27 cellular contexts compared by ENCODE assay signal in genomic region chrX:132821974-132822633, GRCh38.
A peak's percentile ranks its signal among the peaks of the same experiment; 100 is the strongest.
DNase-seq lines count a peak whose midpoint lies in the region; ATAC-seq and TF ChIP-seq lines count a peak whose summit lies in the region.
"Had no signal": no experiment of that assay in that cellular context is flagged by ENCODE, and none has a peak within 500 bp of the region (broad histone marks: within the 10 kb centered on the region; RNA-seq: fewer than 3 reads in every experiment).

No MANE protein-coding gene starts in this region.

- H3K9me3 Mint-ChIP-seq in naive thymus-derived CD8-positive, alpha-beta T cell = no peaks in the 10 kb centered on the region
- H3K9me3 Mint-ChIP-seq: activated naive CD8-positive, alpha-beta T cell treated with anti-CD3 and anti-CD28 coated beads, Interleukin-2, amount 10 ng/mL, durations not matched to agents 7 days and 5 days; T-helper 1 cell treated with Interleukin-12 subunit alpha and Interleukin-12 subunit beta and Interleukin-4 antibody, amounts not matched to agents 30 μg/mL and 1 μg/mL, for 36 hours had no signal

- no peak for TF ChIP-seq CTCF in MM.1S (IDR thresholded peaks at IDR 0.05; ENCODE audit: low read length)

- H3K36me3 Mint-ChIP-seq in naive thymus-derived CD8-positive, alpha-beta T cell = no peaks in the 10 kb centered on the region
- H3K36me3 Mint-ChIP-seq: activated naive CD8-positive, alpha-beta T cell treated with anti-CD3 and anti-CD28 coated beads, Interleukin-2, amount 10 ng/mL, durations not matched to agents 7 days and 5 days had no signal

- no peaks in the 10 kb centered on the region for H3K79me2 ChIP-seq in MM.1S (ENCODE audit: low read length)

- H3K4me1 ChIP-seq in MM.1S (ENCODE audit: low read length) = peaks cover 14% of the 10 kb centered on the region
- H3K4me1 ChIP-seq in mucosa of rectum (ENCODE audit: control insufficient read depth in 2 of 2, insufficient read depth in 2 of 2, low read length in 2 of 2) = peaks cover 0 to 7% of the 10 kb centered on the region in 2 donors
- H3K4me1 ChIP-seq: foreskin keratinocyte, heart right ventricle, prostate gland, suprapubic skin had no signal

- H3K4me2 ChIP-seq in MM.1S (ENCODE audit: low read depth, low read length) = peak overlapping the region; percentile 63

- H3K27me3 Mint-ChIP-seq in naive thymus-derived CD8-positive, alpha-beta T cell = no peaks in the 10 kb centered on the region
- H3K27me3 Mint-ChIP-seq: activated naive CD8-positive, alpha-beta T cell treated with anti-CD3 and anti-CD28 coated beads, Interleukin-2, amount 10 ng/mL, durations not matched to agents 7 days and 5 days had no signal

- POLR2A ChIA-PET in naive thymus-derived CD8-positive, alpha-beta T cell (lab: Charles Lee) = no interaction called here

- no peaks in the 10 kb centered on the region for H4K20me1 ChIP-seq in MM.1S (ENCODE audit: insufficient read depth, low read length)

- 0 out of 2 replicates have a peak overlapping the region, but pooled peaks have one; percentile 18 for H3K9ac ChIP-seq in MM.1S (ENCODE audit: low read length)
- no peak overlapping the region for H3K9ac ChIP-seq in mucosa of rectum (ENCODE audit: low read depth in 1 of 2, low read length in 2 of 2)

- no peaks in the 10 kb centered on the region for H3K36me3 ChIP-seq in MM.1S (replicated peaks; ENCODE audit: insufficient read depth, low read length)
- no peaks in the 10 kb centered on the region for H3K36me3 ChIP-seq in mucosa of rectum (ENCODE audit: control insufficient read depth in 2 of 2, insufficient read depth in 2 of 2, low read length in 2 of 2)
- H3K36me3 ChIP-seq: heart right ventricle, prostate gland, suprapubic skin had no signal

- no peaks in the 10 kb centered on the region for H3K4me1 Mint-ChIP-seq in naive thymus-derived CD8-positive, alpha-beta T cell
- H3K4me1 Mint-ChIP-seq: activated naive CD8-positive, alpha-beta T cell treated with anti-CD3 and anti-CD28 coated beads, Interleukin-2, amount 10 ng/mL, durations not matched to agents 7 days and 5 days had no signal

- no peak for DNase-seq in MM.1S
- DNase-seq in NCI-H524 treated with DMSO at 0.1 percent for 48 hours (lab: John Stamatoyannopoulos, UW) = no peak
- no peak for DNase-seq in naive thymus-derived CD8-positive, alpha-beta T cell
- DNase-seq in activated CD4-positive, alpha-beta T cell treated with anti-CD3 and anti-CD28 coated beads for 4 hours = no peak
- DNase-seq in hepatic stellate cell (ENCODE audit: low spot score) = no peak
- DNase-seq: activated CD4-positive, alpha-beta T cell treated with anti-CD3 and anti-CD28 coated beads for 1 hour; activated effector memory CD4-positive, alpha-beta T cell treated with anti-CD3 and anti-CD28 coated beads, Interleukin-2, amount 50 U/mL, for 16 hours; activated naive CD8-positive, alpha-beta T cell treated with anti-CD3 and anti-CD28 coated beads, Interleukin-2, amount 10 ng/mL, durations not matched to agents 7 days and 5 days; Calu3; cortex of kidney; foreskin keratinocyte; HCEC 1CT; heart right ventricle; NCI-H2029 treated with DMSO at 0.1 percent for 48 hours; NCI-H226; NCI-H748 treated with DMSO at 0.1 percent for 48 hours; nucleus accumbens; stimulated activated CD4-positive, alpha-beta T cell treated with anti-CD3 and anti-CD28 coated beads, Interleukin-15, amount 100 ng/mL, for 24 hours; stimulated activated naive CD4-positive, alpha-beta T cell had no signal

- H3K4me3 Mint-ChIP-seq in naive thymus-derived CD8-positive, alpha-beta T cell = no peak overlapping the region
- H3K4me3 Mint-ChIP-seq: activated naive CD8-positive, alpha-beta T cell treated with anti-CD3 and anti-CD28 coated beads, Interleukin-2, amount 10 ng/mL, durations not matched to agents 7 days and 5 days; T-helper 1 cell treated with Interleukin-12 subunit alpha and Interleukin-12 subunit beta and Interleukin-4 antibody, amounts not matched to agents 30 μg/mL and 1 μg/mL, for 36 hours had no signal

- H3K9me3 ChIP-seq in MM.1S (replicated peaks; ENCODE audit: insufficient read depth, low read length) (no peaks in the 10 kb centered on the region), mucosa of rectum (ENCODE audit: control insufficient read depth in 2 of 2, low read length in 2 of 2) (no peaks in the 10 kb centered on the region)
- H3K9me3 ChIP-seq: heart right ventricle, prostate gland, suprapubic skin had no signal

- H3K27ac ChIP-seq in MM.1S (ENCODE audit: low read length) (peak overlapping the region; percentile 55; the same call in 1 of the 2 replicates), mucosa of rectum (ENCODE audit: low read depth in 2 of 2, low read length in 2 of 2) (peak overlapping the region; percentile 53 to 60)
- H3K27ac ChIP-seq: foreskin keratinocyte, heart right ventricle, prostate gland, SK-N-MC, suprapubic skin had no signal

- H3K4me3 ChIP-seq in MM.1S (ENCODE audit: low read length) (0 out of 2 replicates have a peak overlapping the region, but pooled peaks have one; percentile 27), mucosa of rectum (ENCODE audit: low read length in 2 of 2) (no peak overlapping the region)
- H3K4me3 ChIP-seq: heart right ventricle, prostate gland, SK-N-MC, suprapubic skin had no signal

- H3F3A ChIP-seq in MM.1S (ENCODE audit: insufficient read depth, low read length) = no peaks in the 10 kb centered on the region

- H3K27ac Mint-ChIP-seq in naive thymus-derived CD8-positive, alpha-beta T cell = no peak overlapping the region
- H3K27ac Mint-ChIP-seq: activated naive CD8-positive, alpha-beta T cell treated with anti-CD3 and anti-CD28 coated beads, Interleukin-2, amount 10 ng/mL, durations not matched to agents 7 days and 5 days; T-helper 1 cell treated with Interleukin-12 subunit alpha and Interleukin-12 subunit beta and Interleukin-4 antibody, amounts not matched to agents 30 μg/mL and 1 μg/mL, for 36 hours had no signal

- ATAC-seq in GM18861 (IDR thresholded peaks at IDR 0.05; ENCODE audit: unreplicated experiment) (peak; percentile 64), HG02678 (IDR thresholded peaks at IDR 0.05; ENCODE audit: unreplicated experiment) (peak; percentile 55)
- ATAC-seq in naive thymus-derived CD8-positive, alpha-beta T cell = no peak
- ATAC-seq: esophagus mucosa, foreskin keratinocyte, heart right ventricle had no signal

- peak overlapping the region; percentile 98 for H2AFZ ChIP-seq in MM.1S (ENCODE audit: low read length)

- H3K27me3 ChIP-seq in MM.1S (replicated peaks; ENCODE audit: insufficient read depth, low read length) (no peaks in the 10 kb centered on the region), mucosa of rectum (ENCODE audit: control insufficient read depth in 2 of 2, insufficient read depth in 2 of 2, low read length in 2 of 2) (peaks cover 0 to 5% of the 10 kb centered on the region in 2 donors)
- H3K27me3 ChIP-seq: foreskin keratinocyte, suprapubic skin had no signal

- H3K9me2 ChIP-seq in MM.1S (replicated peaks; ENCODE audit: insufficient read depth, low read length) = no peaks in the 10 kb centered on the region

Comparison
In these comparisons a context has a peak if more than half of its experiments do, and no peak if none do; other contexts are left out.
1. ATAC-seq: peak in GM18861 (single experiment) and HG02678 (single experiment); none in naive thymus-derived CD8-positive, alpha-beta T cell (0 of 2).